1 cellular context compared by ENCODE assay signal in genomic region chr12:26128180-26128579, GRCh38.
TF ChIP-seq lines count a peak whose summit lies in the region.

No MANE protein-coding gene starts in this region.

TF ChIP-seq in HepG2, 621 proteins besides CTCF, POLR2A, EP300 and RAD21:
- TF ChIP-seq, protein P1, sequence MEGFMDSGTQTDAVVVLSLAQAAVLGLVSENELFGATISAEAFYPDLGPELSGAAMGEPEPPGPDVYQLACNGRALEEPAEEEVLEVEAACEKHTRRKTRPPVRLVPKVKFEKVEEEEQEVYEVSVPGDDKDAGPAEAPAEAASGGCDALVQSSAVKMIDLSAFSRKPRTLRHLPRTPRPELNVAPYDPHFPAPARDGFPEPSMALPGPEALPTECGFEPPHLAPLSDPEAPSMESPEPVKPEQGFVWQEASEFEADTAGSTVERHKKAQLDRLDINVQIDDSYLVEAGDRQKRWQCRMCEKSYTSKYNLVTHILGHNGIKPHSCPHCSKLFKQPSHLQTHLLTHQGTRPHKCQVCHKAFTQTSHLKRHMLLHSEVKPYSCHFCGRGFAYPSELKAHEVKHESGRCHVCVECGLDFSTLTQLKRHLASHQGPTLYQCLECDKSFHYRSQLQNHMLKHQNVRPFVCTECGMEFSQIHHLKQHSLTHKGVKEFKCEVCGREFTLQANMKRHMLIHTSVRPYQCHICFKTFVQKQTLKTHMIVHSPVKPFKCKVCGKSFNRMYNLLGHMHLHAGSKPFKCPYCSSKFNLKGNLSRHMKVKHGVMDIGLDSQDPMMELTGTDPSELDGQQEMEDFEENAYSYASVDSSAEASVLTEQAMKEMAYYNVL (CRISPR knock-in tag; IDR thresholded peaks at IDR 0.05; ENCODE audit: borderline replicate concordance), result no peak
- TF ChIP-seq ZBTB21 (CRISPR knock-in tag; IDR thresholded peaks at IDR 0.05) (no peak), ZMYM2 (CRISPR knock-in tag; IDR thresholded peaks at IDR 0.05) (no peak), SIX4 (CRISPR knock-in tag; IDR thresholded peaks at IDR 0.05) (no peak), RARA (CRISPR knock-in tag; IDR thresholded peaks at IDR 0.05) (no peak), ARID2 (CRISPR knock-in tag; IDR thresholded peaks at IDR 0.05; ENCODE audit: borderline replicate concordance) (no peak), MIXL1 (CRISPR knock-in tag; IDR thresholded peaks at IDR 0.05) (no peak), SRF (IDR thresholded peaks at IDR 0.05; ENCODE audit: low read depth, low read length) (no peak)
